22 cellular contexts compared by ENCODE assay signal in genomic region chr1:58062635-58063034, GRCh38.
DNase-seq lines count a peak whose midpoint lies in the region; FAIRE-seq and TF ChIP-seq lines count a peak whose summit lies in the region.
"Had no signal": no experiment of that assay in that cellular context is flagged by ENCODE, and none has a peak within 500 bp of the region (broad histone marks: within the 10 kb centered on the region; RNA-seq: fewer than 3 reads in every experiment).

No MANE protein-coding gene starts in this region.

- H3K36me3 ChIP-seq in breast epithelium (no peaks in the 10 kb centered on the region), SJCRH30 (no peaks in the 10 kb centered on the region), keratinocyte (ENCODE audit: control insufficient read depth in 2 of 2, extremely low read depth in 1 of 2, insufficient read depth in 2 of 2, low read length in 2 of 2) (no peaks in the 10 kb centered on the region)
- H3K36me3 ChIP-seq: SJSA1 had no signal

- intact Hi-C loops in MCF 10A (cut with micrococcal nuclease) (no loop called here), breast epithelium (cut with DNase I; ENCODE audit: low total_unique reads) (no loop called here)

- H3K27me3 Mint-ChIP-seq in MCF 10A (ENCODE audit: insufficient read depth, unreplicated experiment) (no peaks in the 10 kb centered on the region), progenitor cell of endocrine pancreas (peaks cover 10% of the 10 kb centered on the region)
- H3K27me3 Mint-ChIP-seq: CD4-positive, CD25-positive, alpha-beta regulatory T cell had no signal

- H2AFZ ChIP-seq in keratinocyte (ENCODE audit: control insufficient read depth, low read length): no peak overlapping the region

- CTCF ChIA-PET in MCF 10A (lab: Yijun Ruan, JAX): interaction anchor here (0.5 to 2.1 kb wide), 2 partner anchors 14 to 232 kb away, joined by 3 to 6 read pairs; no protein-coding TSS in a partner anchor

- BruUV-seq in MCF 10A (replicated peaks; lab: Mats Ljungman, UMichigan): no TSS peak

- no peaks in the 10 kb centered on the region for H3K9me3 ChIP-seq in breast epithelium
- no peaks in the 10 kb centered on the region for H3K9me3 ChIP-seq in SJCRH30 (replicated peaks)
- H3K9me3 ChIP-seq in keratinocyte (ENCODE audit: control insufficient read depth, low read depth, low read length): no peaks in the 10 kb centered on the region
- H3K9me3 ChIP-seq: SJSA1 had no signal

- dilution Hi-C loops in keratinocyte (cut with MboI; ENCODE audit: extremely low pct_ligation_motif_present, low sequenced_read_pairs): no loop called here

- TF ChIP-seq CTCF in MCF 10A (IDR thresholded peaks at IDR 0.05; ENCODE audit: unreplicated experiment) (no peak), breast epithelium (IDR thresholded peaks at IDR 0.05) (no peak), keratinocyte (optimal IDR thresholded peaks at IDR 0.05 in 1 of 3, IDR thresholded peaks at IDR 0.05 in 1 of 3, conservative IDR thresholded peaks at IDR 0.05 in 1 of 3; ENCODE audit: extremely low read depth in 1 of 3, insufficient read depth in 2 of 3, low read length in 3 of 3) (no peak), GM20000 (IDR thresholded peaks at IDR 0.05; ENCODE audit: extremely low read depth, missing control alignments) (no peak), progenitor cell of endocrine pancreas (IDR thresholded peaks at IDR 0.05; ENCODE audit: unreplicated experiment) (no peak)

- no peaks in the 10 kb centered on the region for H3K79me2 ChIP-seq in keratinocyte (ENCODE audit: control insufficient read depth, insufficient read depth, low read length)

- peak; percentile 92 for FAIRE-seq in keratinocyte (lab: Jason Lieb, UNC)
- FAIRE-seq: H54 had no signal

- TF ChIP-seq POLR2A in breast epithelium (IDR thresholded peaks at IDR 0.05): no peak

- no peaks in the 10 kb centered on the region for H3K9me3 Mint-ChIP-seq in MCF 10A (ENCODE audit: unreplicated experiment)
- no peaks in the 10 kb centered on the region for H3K9me3 Mint-ChIP-seq in progenitor cell of endocrine pancreas (ENCODE audit: low read depth)

- no peaks in the 10 kb centered on the region for H3K27me3 ChIP-seq in breast epithelium
- H3K27me3 ChIP-seq in SJCRH30: no peaks in the 10 kb centered on the region
- H3K27me3 ChIP-seq in keratinocyte (ENCODE audit: control insufficient read depth, extremely low read depth, insufficient read depth, low read length): no peaks in the 10 kb centered on the region
- H3K27me3 ChIP-seq: SJSA1 had no signal

- H3K4me3 Mint-ChIP-seq in MCF 10A (ENCODE audit: unreplicated experiment) (no peak overlapping the region), progenitor cell of endocrine pancreas (ENCODE audit: low read depth) (no peak overlapping the region)
- H3K4me3 Mint-ChIP-seq: B cell; CD4-positive, CD25-positive, alpha-beta regulatory T cell had no signal

- no peaks in the 10 kb centered on the region for H3K9me1 ChIP-seq in keratinocyte (ENCODE audit: control insufficient read depth, extremely low read depth, insufficient read depth, low read length)

- H3K4me2 ChIP-seq in keratinocyte (ENCODE audit: control insufficient read depth, extremely low read depth, insufficient read depth, low read depth, low read length): peak overlapping the region; percentile 35

- H3K4me1 ChIP-seq in breast epithelium (no peaks in the 10 kb centered on the region), SJCRH30 (peaks cover 21% of the 10 kb centered on the region), keratinocyte (ENCODE audit: control insufficient read depth, extremely low read depth, insufficient read depth, low read length) (peaks cover 14% of the 10 kb centered on the region)
- H3K4me1 ChIP-seq: SJSA1 had no signal

- POLR2A ChIA-PET in MCF 10A (lab: Yijun Ruan, JAX): interaction anchor here (0.6 kb wide), 1 partner anchor 16 kb away, joined by 5 read pairs; no protein-coding TSS in a partner anchor

- H3K4me1 Mint-ChIP-seq in MCF 10A (ENCODE audit: insufficient read depth, unreplicated experiment) (peaks cover 21% of the 10 kb centered on the region), progenitor cell of endocrine pancreas (ENCODE audit: low read depth) (peaks cover 4% of the 10 kb centered on the region)
- H3K4me1 Mint-ChIP-seq: B cell; CD4-positive, CD25-positive, alpha-beta regulatory T cell had no signal

- H3K4me3 ChIP-seq in breast epithelium (no peak overlapping the region), SJCRH30 (no peak overlapping the region), keratinocyte (ENCODE audit: control insufficient read depth in 2 of 3, extremely low read depth in 1 of 3, insufficient read depth in 2 of 3, low read depth in 1 of 3, low read length in 3 of 3) (no peak overlapping the region)
- H3K4me3 ChIP-seq: SJSA1 had no signal

- DNase-seq in MCF 10A (ENCODE audit: unreplicated experiment): peak; percentile 73
- DNase-seq in breast epithelium (ENCODE audit: low spot score in 2 of 2): no peak
- peak; percentile 18 to 43 for DNase-seq in SJCRH30
- DNase-seq in keratinocyte (ENCODE audit: low read depth, low spot score): peak; percentile 76
- DNase-seq in T1000 (lab: John Stamatoyannopoulos, UW): no peak
- no peak for DNase-seq in GM20000 (ENCODE audit: low spot score)
- DNase-seq in progenitor cell of endocrine pancreas (ENCODE audit: low spot score, unreplicated experiment): no peak
- no peak for DNase-seq in NCI-H1417 (lab: John Stamatoyannopoulos, UW)
- DNase-seq: CD4-positive, CD25-positive, alpha-beta regulatory T cell; COR-L47; KG1; NCI-H1417 treated with DMSO at 0.1 percent for 48 hours; NCI-H187 treated with DMSO at 0.1 percent for 48 hours; NCI-H226; NCI-H524; NCI-H82; OCI-M1; RPMI8226 had no signal

- H4K20me1 ChIP-seq in keratinocyte (ENCODE audit: control insufficient read depth, extremely low read depth, insufficient read depth, low read length): no peaks in the 10 kb centered on the region

- H3K27ac ChIP-seq in breast epithelium: no peak overlapping the region
- H3K27ac ChIP-seq in SJCRH30: peak overlapping the region; percentile 84
- peak overlapping the region; percentile 41 for H3K27ac ChIP-seq in keratinocyte (ENCODE audit: control insufficient read depth, insufficient read depth, low read length)
- H3K27ac ChIP-seq: 22Rv1, SJSA1 had no signal

- H3K9ac ChIP-seq in keratinocyte (ENCODE audit: control insufficient read depth, extremely low read depth, insufficient read depth, low read length): no peak overlapping the region

- no peaks in the 10 kb centered on the region for H3K36me3 Mint-ChIP-seq in MCF 10A (ENCODE audit: insufficient read depth, unreplicated experiment)
- H3K36me3 Mint-ChIP-seq in progenitor cell of endocrine pancreas (ENCODE audit: insufficient read depth): no peaks in the 10 kb centered on the region
- H3K36me3 Mint-ChIP-seq: CD4-positive, CD25-positive, alpha-beta regulatory T cell had no signal

- H3K27ac Mint-ChIP-seq in MCF 10A (ENCODE audit: low read depth, unreplicated experiment) (peak overlapping the region; percentile 46), progenitor cell of endocrine pancreas (no peak overlapping the region)
- H3K27ac Mint-ChIP-seq: B cell; CD4-positive, CD25-positive, alpha-beta regulatory T cell had no signal

Comparison
In these comparisons a context has a peak if more than half of its experiments do, and no peak if none do; other contexts are left out.
1. DNase-seq: peak in MCF 10A (single experiment), SJCRH30 (2 of 2) and keratinocyte (single experiment); none in breast epithelium (0 of 2), T1000 (single experiment), GM20000 (single experiment), progenitor cell of endocrine pancreas (single experiment) and NCI-H1417 (0 of 3).
2. H3K27ac ChIP-seq: peak in SJCRH30 (single experiment) and keratinocyte (single experiment); none in breast epithelium (0 of 2).